Comparison of ENCODE assay signal across 7 cellular contexts in the genomic region with DNA sequence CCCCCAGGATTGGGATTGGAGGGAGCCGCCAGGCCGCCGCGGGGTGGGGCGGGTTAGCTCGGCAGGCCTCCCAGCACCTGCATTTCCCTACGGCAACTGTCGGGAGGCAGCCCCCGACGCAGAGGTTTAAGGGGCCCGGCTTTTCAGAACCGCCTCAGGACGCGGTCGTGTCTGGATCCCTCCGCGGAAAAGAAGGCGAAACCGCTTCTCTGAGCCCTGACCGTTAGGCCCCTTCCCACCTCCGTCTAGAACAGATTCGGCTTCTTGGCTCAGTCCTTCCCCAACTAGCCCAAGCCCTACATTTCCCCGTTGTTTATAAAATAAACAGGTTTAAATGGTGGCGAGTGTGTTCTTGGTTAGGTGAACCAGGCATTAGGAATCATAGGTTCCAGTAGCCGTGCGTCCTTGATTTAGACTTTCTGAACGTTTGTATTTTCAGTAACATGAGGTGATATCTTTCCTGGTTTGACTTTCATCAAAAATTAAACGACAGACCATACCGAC. TPM values are rescaled to one million over a fixed set of nuclear protein-coding genes. Genes with fewer than 3 reads are reported as not detected.
DNase-seq lines count a peak whose midpoint lies in the region; ATAC-seq and TF ChIP-seq lines count a peak whose summit lies in the region.

No MANE protein-coding gene starts in this region.

- H3K4me1 Mint-ChIP-seq in WTC11 (peaks cover 53% of the 10 kb centered on the region), progenitor cell of endocrine pancreas (ENCODE audit: low read depth) (peaks cover 40% of the 10 kb centered on the region)

- POLR2A ChIA-PET in WTC11 (lab: Charles Lee) = interaction anchor here (1.0 to 1.3 kb wide), 2 partner anchors 10 to 184 kb away, joined by 5 read pairs; no protein-coding TSS in a partner anchor

- H3K4me3 ChIP-seq in HL-60 (replicated peaks; ENCODE audit: insufficient read depth, low read length) = peak overlapping the region; percentile 63

- ATAC-seq in WTC11 = peak; percentile 0
- peak; percentile 36 for ATAC-seq in Right ventricle myocardium superior (ENCODE audit: poor library complexity)

- intact Hi-C loops in Right ventricle myocardium superior (cut with DNase I) = no loop called here

- H3K36me3 Mint-ChIP-seq in WTC11 (peaks cover 42% of the 10 kb centered on the region), progenitor cell of endocrine pancreas (ENCODE audit: insufficient read depth) (peaks cover 34% of the 10 kb centered on the region)

- no peak for DNase-seq in HL-60 (ENCODE audit: low read depth in 1 of 2, low spot score in 1 of 2)
- DNase-seq in WTC11 (ENCODE audit: low spot score) = no peak
- no peak for DNase-seq in Right ventricle myocardium superior
- no peak for DNase-seq in progenitor cell of endocrine pancreas (ENCODE audit: low spot score, unreplicated experiment)
- no peak for DNase-seq in mesenteric fat pad (ENCODE audit: low spot score)
- DNase-seq in HuH-7 (ENCODE audit: low spot score) = no peak

- peak overlapping the region; percentile 96 for H3K4me3 Mint-ChIP-seq in WTC11
- H3K4me3 Mint-ChIP-seq in progenitor cell of endocrine pancreas (ENCODE audit: low read depth) = peak overlapping the region; percentile 97

- peak overlapping the region; percentile 99 for H3K27ac Mint-ChIP-seq in WTC11
- peak overlapping the region; percentile 99 for H3K27ac Mint-ChIP-seq in progenitor cell of endocrine pancreas

- TF ChIP-seq CTCF in HL-60 (IDR thresholded peaks at IDR 0.05; ENCODE audit: insufficient read depth, low read length) (no peak), WTC11 (IDR thresholded peaks at IDR 0.05) (no peak), progenitor cell of endocrine pancreas (IDR thresholded peaks at IDR 0.05; ENCODE audit: unreplicated experiment) (no peak)

- H3K27me3 Mint-ChIP-seq in WTC11 (ENCODE audit: low read depth) (no peaks in the 10 kb centered on the region), progenitor cell of endocrine pancreas (no peaks in the 10 kb centered on the region)

- H3K27me3 ChIP-seq in HL-60 (ENCODE audit: insufficient read depth, poor library complexity, severe bottlenecking) = no peaks in the 10 kb centered on the region

- TF ChIP-seq POLR2A in GM18526 (IDR thresholded peaks at IDR 0.05; ENCODE audit: extremely low read depth, insufficient read length) = peak; percentile 48

- CTCF ChIA-PET in WTC11 (lab: Charles Lee) = interaction anchor here (0.8 to 2.4 kb wide), 4 partner anchors 10 to 416 kb away, joined by 3 to 27 read pairs (median 3); no protein-coding TSS in a partner anchor

- H3K9me3 Mint-ChIP-seq in WTC11 (no peaks in the 10 kb centered on the region), progenitor cell of endocrine pancreas (ENCODE audit: low read depth) (no peaks in the 10 kb centered on the region)

- peak overlapping the region; percentile 100 for H3K27ac ChIP-seq in HL-60 (replicated peaks)

TF ChIP-seq in WTC11, 78 proteins besides CTCF, POLR2A, EP300 and RAD21:
- TF ChIP-seq FOXP1 (CRISPR knock-in tag; IDR thresholded peaks at IDR 0.05; ENCODE audit: borderline replicate concordance) (0 out of 2 replicates have a peak, but pooled peaks have one; percentile 5), HMGA2 (CRISPR knock-in tag; IDR thresholded peaks at IDR 0.05) (peak; percentile 32; the same call in 1 of the 2 replicates), KAT7 (CRISPR knock-in tag; IDR thresholded peaks at IDR 0.05; ENCODE audit: borderline replicate concordance) (peak; percentile 80; the same call in 1 of the 2 replicates)
- TF ChIP-seq, protein P1, sequence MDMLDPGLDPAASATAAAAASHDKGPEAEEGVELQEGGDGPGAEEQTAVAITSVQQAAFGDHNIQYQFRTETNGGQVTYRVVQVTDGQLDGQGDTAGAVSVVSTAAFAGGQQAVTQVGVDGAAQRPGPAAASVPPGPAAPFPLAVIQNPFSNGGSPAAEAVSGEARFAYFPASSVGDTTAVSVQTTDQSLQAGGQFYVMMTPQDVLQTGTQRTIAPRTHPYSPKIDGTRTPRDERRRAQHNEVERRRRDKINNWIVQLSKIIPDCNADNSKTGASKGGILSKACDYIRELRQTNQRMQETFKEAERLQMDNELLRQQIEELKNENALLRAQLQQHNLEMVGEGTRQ (CRISPR knock-in tag; IDR thresholded peaks at IDR 0.05) = no peak

RNA-seq across cellular contexts. Expression of a gene that starts 1.0 kb away (rescaled TPM):
- 1,051 to 1,124 TPM (median 1,087 TPM) in 3 replicates for total RNA-seq in WTC11 (2021)
- total RNA-seq in Right ventricle myocardium superior = 1,336 TPM
- 1,127 and 1,140 TPM in 2 replicates for total RNA-seq in progenitor cell of endocrine pancreas
- 1,014 TPM for total RNA-seq in mesenteric fat pad
